Comparison of ENCODE assay signal across 1 cellular context in the genomic region with DNA sequence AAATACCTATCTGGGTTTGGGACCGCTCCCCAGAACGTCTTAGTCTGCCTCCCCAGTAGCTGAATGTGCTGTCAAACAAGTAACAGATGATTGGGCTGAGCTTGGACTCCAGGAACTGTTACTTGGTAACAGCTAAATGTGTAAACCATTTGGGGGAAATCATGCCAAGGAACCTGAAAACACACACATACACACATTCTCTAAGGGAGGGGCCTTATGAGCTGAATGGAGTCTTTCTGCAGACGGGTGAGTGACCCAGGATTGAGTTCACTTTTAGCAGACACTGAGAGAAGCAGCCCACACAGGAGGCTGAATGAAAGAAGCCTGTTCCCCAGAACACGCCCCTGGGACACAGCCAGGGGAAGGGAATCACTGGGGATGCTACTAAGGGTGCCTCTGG.
TF ChIP-seq lines count a peak whose summit lies in the region.

No MANE protein-coding gene starts in this region.

TF ChIP-seq in GM23338, 12 proteins besides CTCF, POLR2A, EP300 and RAD21:
- TF ChIP-seq ZNF462 (CRISPR knock-in tag; IDR thresholded peaks at IDR 0.05) (no peak), ZNF331 (CRISPR knock-in tag; IDR thresholded peaks at IDR 0.05; ENCODE audit: low read depth) (no peak), EZH2 (IDR thresholded peaks at IDR 0.05; ENCODE audit: low read depth, unreplicated experiment) (no peak), POLR2AphosphoS5 (IDR thresholded peaks at IDR 0.05; ENCODE audit: low read depth) (no peak), ETS1 (IDR thresholded peaks at IDR 0.05) (no peak), EZH2phosphoT487 (IDR thresholded peaks at IDR 0.05; ENCODE audit: unreplicated experiment) (no peak), STAT1 (IDR thresholded peaks at IDR 0.05; ENCODE audit: unreplicated experiment) (no peak), NANOG (IDR thresholded peaks at IDR 0.05; ENCODE audit: borderline replicate concordance) (no peak), ZNF114 (CRISPR knock-in tag; IDR thresholded peaks at IDR 0.05) (no peak), JUNB (IDR thresholded peaks at IDR 0.05; ENCODE audit: unreplicated experiment) (no peak), CREB1 (CRISPR knock-in tag; IDR thresholded peaks at IDR 0.05; ENCODE audit: low read depth) (no peak)
- TF ChIP-seq, protein P1, sequence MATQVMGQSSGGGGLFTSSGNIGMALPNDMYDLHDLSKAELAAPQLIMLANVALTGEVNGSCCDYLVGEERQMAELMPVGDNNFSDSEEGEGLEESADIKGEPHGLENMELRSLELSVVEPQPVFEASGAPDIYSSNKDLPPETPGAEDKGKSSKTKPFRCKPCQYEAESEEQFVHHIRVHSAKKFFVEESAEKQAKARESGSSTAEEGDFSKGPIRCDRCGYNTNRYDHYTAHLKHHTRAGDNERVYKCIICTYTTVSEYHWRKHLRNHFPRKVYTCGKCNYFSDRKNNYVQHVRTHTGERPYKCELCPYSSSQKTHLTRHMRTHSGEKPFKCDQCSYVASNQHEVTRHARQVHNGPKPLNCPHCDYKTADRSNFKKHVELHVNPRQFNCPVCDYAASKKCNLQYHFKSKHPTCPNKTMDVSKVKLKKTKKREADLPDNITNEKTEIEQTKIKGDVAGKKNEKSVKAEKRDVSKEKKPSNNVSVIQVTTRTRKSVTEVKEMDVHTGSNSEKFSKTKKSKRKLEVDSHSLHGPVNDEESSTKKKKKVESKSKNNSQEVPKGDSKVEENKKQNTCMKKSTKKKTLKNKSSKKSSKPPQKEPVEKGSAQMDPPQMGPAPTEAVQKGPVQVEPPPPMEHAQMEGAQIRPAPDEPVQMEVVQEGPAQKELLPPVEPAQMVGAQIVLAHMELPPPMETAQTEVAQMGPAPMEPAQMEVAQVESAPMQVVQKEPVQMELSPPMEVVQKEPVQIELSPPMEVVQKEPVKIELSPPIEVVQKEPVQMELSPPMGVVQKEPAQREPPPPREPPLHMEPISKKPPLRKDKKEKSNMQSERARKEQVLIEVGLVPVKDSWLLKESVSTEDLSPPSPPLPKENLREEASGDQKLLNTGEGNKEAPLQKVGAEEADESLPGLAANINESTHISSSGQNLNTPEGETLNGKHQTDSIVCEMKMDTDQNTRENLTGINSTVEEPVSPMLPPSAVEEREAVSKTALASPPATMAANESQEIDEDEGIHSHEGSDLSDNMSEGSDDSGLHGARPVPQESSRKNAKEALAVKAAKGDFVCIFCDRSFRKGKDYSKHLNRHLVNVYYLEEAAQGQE (IDR thresholded peaks at IDR 0.05; ENCODE audit: unreplicated experiment) = no peak
